Comparison of ENCODE assay signal across 1 cellular context in genomic region chr6:43629104-43629504, GRCh38.
A peak's percentile ranks its signal among the peaks of the same experiment; 100 is the strongest.
TF ChIP-seq lines count a peak whose summit lies in the region.

TSS of gene GTPBP2 (minus strand) at chr6:43629264. CDS start at chr6:43629162, 102 bp downstream.

TF ChIP-seq in HepG2, 621 proteins besides CTCF, POLR2A, EP300 and RAD21 (continued from another document and continues in another):
- TF ChIP-seq, protein P1, sequence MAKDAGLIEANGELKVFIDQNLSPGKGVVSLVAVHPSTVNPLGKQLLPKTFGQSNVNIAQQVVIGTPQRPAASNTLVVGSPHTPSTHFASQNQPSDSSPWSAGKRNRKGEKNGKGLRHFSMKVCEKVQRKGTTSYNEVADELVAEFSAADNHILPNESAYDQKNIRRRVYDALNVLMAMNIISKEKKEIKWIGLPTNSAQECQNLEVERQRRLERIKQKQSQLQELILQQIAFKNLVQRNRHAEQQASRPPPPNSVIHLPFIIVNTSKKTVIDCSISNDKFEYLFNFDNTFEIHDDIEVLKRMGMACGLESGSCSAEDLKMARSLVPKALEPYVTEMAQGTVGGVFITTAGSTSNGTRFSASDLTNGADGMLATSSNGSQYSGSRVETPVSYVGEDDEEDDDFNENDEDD (CRISPR knock-in tag; IDR thresholded peaks at IDR 0.05; ENCODE audit: borderline replicate concordance) = peak; percentile 94; the same call in 1 of the 2 replicates
- TF ChIP-seq SIX1 (CRISPR knock-in tag; IDR thresholded peaks at IDR 0.05; ENCODE audit: borderline replicate concordance) (0 out of 2 replicates have a peak, but pooled peaks have one; percentile 24), GATAD1 (CRISPR knock-in tag; IDR thresholded peaks at IDR 0.05) (peak; percentile 75; the same call in 1 of the 2 replicates), ETV5 (CRISPR knock-in tag; IDR thresholded peaks at IDR 0.05; ENCODE audit: borderline replicate concordance) (peak; percentile 41; the same call in 1 of the 2 replicates), FUBP1 (CRISPR knock-in tag; IDR thresholded peaks at IDR 0.05; ENCODE audit: borderline replicate concordance) (no peak), ARNTL (CRISPR knock-in tag; IDR thresholded peaks at IDR 0.05) (peak; percentile 51), ARHGAP35 (CRISPR knock-in tag; IDR thresholded peaks at IDR 0.05; ENCODE audit: borderline replicate concordance) (0 out of 2 replicates have a peak, but pooled peaks have one; percentile 30), ATF4 (CRISPR knock-in tag; IDR thresholded peaks at IDR 0.05) (peak in 1 of 2 experiments; percentile 66; a peak in 1 of 4 replicates), E2F2 (CRISPR knock-in tag; IDR thresholded peaks at IDR 0.05; ENCODE audit: borderline replicate concordance) (0 out of 2 replicates have a peak, but pooled peaks have one; percentile 26), ZNF557 (CRISPR knock-in tag; IDR thresholded peaks at IDR 0.05) (no peak), FOXK1 (CRISPR knock-in tag; IDR thresholded peaks at IDR 0.05; ENCODE audit: borderline replicate concordance, low read depth) (peak; percentile 91), ZBTB2 (CRISPR knock-in tag; IDR thresholded peaks at IDR 0.05; ENCODE audit: low read depth) (0 out of 2 replicates have a peak, but pooled peaks have one; percentile 13), KIAA2018 (CRISPR knock-in tag; IDR thresholded peaks at IDR 0.05; ENCODE audit: borderline replicate concordance) (no peak), FOXA3 (CRISPR knock-in tag; IDR thresholded peaks at IDR 0.05) (peak; percentile 50; the same call in 1 of the 2 replicates), ZFX (CRISPR knock-in tag; IDR thresholded peaks at IDR 0.05; ENCODE audit: low read depth) (no peak), HCFC1 (IDR thresholded peaks at IDR 0.05; ENCODE audit: low read depth, low read length) (peak; percentile 98), NR1H2 (CRISPR knock-in tag; IDR thresholded peaks at IDR 0.05; ENCODE audit: borderline replicate concordance, low read depth) (no peak), HMG20B (CRISPR knock-in tag; conservative IDR thresholded peaks at IDR 0.05) (no peak), HOXA3 (CRISPR knock-in tag; IDR thresholded peaks at IDR 0.05) (peak; percentile 55; the same call in 1 of the 2 replicates)
- TF ChIP-seq, protein P2, sequence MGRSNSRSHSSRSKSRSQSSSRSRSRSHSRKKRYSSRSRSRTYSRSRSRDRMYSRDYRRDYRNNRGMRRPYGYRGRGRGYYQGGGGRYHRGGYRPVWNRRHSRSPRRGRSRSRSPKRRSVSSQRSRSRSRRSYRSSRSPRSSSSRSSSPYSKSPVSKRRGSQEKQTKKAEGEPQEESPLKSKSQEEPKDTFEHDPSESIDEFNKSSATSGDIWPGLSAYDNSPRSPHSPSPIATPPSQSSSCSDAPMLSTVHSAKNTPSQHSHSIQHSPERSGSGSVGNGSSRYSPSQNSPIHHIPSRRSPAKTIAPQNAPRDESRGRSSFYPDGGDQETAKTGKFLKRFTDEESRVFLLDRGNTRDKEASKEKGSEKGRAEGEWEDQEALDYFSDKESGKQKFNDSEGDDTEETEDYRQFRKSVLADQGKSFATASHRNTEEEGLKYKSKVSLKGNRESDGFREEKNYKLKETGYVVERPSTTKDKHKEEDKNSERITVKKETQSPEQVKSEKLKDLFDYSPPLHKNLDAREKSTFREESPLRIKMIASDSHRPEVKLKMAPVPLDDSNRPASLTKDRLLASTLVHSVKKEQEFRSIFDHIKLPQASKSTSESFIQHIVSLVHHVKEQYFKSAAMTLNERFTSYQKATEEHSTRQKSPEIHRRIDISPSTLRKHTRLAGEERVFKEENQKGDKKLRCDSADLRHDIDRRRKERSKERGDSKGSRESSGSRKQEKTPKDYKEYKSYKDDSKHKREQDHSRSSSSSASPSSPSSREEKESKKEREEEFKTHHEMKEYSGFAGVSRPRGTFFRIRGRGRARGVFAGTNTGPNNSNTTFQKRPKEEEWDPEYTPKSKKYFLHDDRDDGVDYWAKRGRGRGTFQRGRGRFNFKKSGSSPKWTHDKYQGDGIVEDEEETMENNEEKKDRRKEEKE (IDR thresholded peaks at IDR 0.05) = no peak
- TF ChIP-seq, protein P3, sequence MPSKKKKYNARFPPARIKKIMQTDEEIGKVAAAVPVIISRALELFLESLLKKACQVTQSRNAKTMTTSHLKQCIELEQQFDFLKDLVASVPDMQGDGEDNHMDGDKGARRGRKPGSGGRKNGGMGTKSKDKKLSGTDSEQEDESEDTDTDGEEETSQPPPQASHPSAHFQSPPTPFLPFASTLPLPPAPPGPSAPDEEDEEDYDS (CRISPR knock-in tag; IDR thresholded peaks at IDR 0.05) = peak; percentile 78
- TF ChIP-seq, protein P4, sequence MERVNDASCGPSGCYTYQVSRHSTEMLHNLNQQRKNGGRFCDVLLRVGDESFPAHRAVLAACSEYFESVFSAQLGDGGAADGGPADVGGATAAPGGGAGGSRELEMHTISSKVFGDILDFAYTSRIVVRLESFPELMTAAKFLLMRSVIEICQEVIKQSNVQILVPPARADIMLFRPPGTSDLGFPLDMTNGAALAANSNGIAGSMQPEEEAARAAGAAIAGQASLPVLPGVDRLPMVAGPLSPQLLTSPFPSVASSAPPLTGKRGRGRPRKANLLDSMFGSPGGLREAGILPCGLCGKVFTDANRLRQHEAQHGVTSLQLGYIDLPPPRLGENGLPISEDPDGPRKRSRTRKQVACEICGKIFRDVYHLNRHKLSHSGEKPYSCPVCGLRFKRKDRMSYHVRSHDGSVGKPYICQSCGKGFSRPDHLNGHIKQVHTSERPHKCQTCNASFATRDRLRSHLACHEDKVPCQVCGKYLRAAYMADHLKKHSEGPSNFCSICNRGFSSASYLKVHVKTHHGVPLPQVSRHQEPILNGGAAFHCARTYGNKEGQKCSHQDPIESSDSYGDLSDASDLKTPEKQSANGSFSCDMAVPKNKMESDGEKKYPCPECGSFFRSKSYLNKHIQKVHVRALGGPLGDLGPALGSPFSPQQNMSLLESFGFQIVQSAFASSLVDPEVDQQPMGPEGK (CRISPR knock-in tag; IDR thresholded peaks at IDR 0.05) = peak; percentile 95
- TF ChIP-seq, protein P5, sequence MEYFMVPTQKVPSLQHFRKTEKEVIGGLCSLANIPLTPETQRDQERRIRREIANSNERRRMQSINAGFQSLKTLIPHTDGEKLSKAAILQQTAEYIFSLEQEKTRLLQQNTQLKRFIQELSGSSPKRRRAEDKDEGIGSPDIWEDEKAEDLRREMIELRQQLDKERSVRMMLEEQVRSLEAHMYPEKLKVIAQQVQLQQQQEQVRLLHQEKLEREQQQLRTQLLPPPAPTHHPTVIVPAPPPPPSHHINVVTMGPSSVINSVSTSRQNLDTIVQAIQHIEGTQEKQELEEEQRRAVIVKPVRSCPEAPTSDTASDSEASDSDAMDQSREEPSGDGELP (IDR thresholded peaks at IDR 0.05; ENCODE audit: borderline replicate concordance, low read depth) = 0 out of 2 replicates have a peak, but pooled peaks have one; percentile 25
- TF ChIP-seq, protein P6, sequence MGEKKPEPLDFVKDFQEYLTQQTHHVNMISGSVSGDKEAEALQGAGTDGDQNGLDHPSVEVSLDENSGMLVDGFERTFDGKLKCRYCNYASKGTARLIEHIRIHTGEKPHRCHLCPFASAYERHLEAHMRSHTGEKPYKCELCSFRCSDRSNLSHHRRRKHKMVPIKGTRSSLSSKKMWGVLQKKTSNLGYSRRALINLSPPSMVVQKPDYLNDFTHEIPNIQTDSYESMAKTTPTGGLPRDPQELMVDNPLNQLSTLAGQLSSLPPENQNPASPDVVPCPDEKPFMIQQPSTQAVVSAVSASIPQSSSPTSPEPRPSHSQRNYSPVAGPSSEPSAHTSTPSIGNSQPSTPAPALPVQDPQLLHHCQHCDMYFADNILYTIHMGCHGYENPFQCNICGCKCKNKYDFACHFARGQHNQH (CRISPR knock-in tag; IDR thresholded peaks at IDR 0.05) = 0 out of 2 replicates have a peak, but pooled peaks have one; percentile 11
